8 cellular contexts compared by ENCODE assay signal in the genomic region with DNA sequence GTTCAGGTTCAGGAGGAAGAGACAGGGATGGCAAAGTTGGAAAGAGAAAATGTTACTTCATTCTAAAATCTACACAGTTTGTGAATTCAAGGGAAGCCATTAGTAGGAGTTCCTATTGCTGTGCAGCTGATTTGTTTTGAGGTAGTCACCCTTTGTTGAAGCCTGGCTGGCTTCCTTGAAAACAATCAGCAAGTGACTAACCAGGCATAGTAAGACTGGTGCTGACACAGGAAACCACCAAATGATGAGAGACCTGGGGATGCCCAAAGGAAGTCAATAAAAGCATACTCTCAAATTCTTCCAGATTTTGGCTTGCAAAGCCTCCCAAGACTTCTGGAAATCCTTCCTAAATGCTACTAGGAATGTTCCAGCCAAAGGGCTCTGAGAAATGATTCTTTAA. TPM values are rescaled to one million over a fixed set of nuclear protein-coding genes. Genes with fewer than 3 reads are reported as not detected.
A peak's percentile ranks its signal among the peaks of the same experiment; 100 is the strongest.
DNase-seq lines count a peak whose midpoint lies in the region; ATAC-seq and TF ChIP-seq lines count a peak whose summit lies in the region.

No MANE protein-coding gene starts in this region.

- POLR2A ChIA-PET in SK-N-SH (lab: Yijun Ruan, JAX), result no interaction called here

- TF ChIP-seq CTCF in SK-N-SH (IDR thresholded peaks at IDR 0.05), result no peak

- H3F3A ChIP-seq in SK-N-SH (replicated peaks; ENCODE audit: insufficient read depth), result peaks cover 7% of the 10 kb centered on the region

- H3K4me1 ChIP-seq in SK-N-SH (ENCODE audit: control insufficient read depth in 1 of 2, insufficient read depth in 2 of 2, low read depth in 1 of 2, low read length in 1 of 2), result peaks cover 0 to 4% of the 10 kb centered on the region in 2 experiments; a peak in 1 of 4 replicates

- ATAC-seq in GM18909 (IDR thresholded peaks at IDR 0.05; ENCODE audit: poor library complexity, unreplicated experiment), result peak; percentile 89
- ATAC-seq in HG02970 (IDR thresholded peaks at IDR 0.05; ENCODE audit: low FRiP score, unreplicated experiment), result peak; percentile 72
- ATAC-seq in effector memory CD8-positive, alpha-beta T cell (replicated peaks), result peak; percentile 98

- no peaks in the 10 kb centered on the region for H3K9me3 ChIP-seq in SK-N-SH

- H3K4me3 Mint-ChIP-seq in effector memory CD8-positive, alpha-beta T cell, result peak overlapping the region; percentile 67 to 72

- CTCF ChIA-PET in SK-N-SH (lab: Yijun Ruan, JAX), result no interaction called here

- TF ChIP-seq RAD21 in SK-N-SH (IDR thresholded peaks at IDR 0.05; ENCODE audit: low read length), result no peak

- H3K27me3 ChIP-seq in SK-N-SH (ENCODE audit: insufficient read depth), result no peaks in the 10 kb centered on the region

- H3K79me2 ChIP-seq in SK-N-SH (ENCODE audit: insufficient read depth), result no peaks in the 10 kb centered on the region; the same call in 1 of the 2 replicates

- H3K4me2 ChIP-seq in SK-N-SH, result 0 out of 2 replicates have a peak overlapping the region, but pooled peaks have one; percentile 16

- no peak for TF ChIP-seq EP300 in SK-N-SH (IDR thresholded peaks at IDR 0.05; ENCODE audit: borderline replicate concordance in 1 of 2, low read depth in 1 of 2, low read length in 1 of 2)

- no peaks in the 10 kb centered on the region for H3K9me3 Mint-ChIP-seq in effector memory CD8-positive, alpha-beta T cell

- peak overlapping the region in 1 of 2 experiments; percentile 29; a peak in 2 of 4 replicates for H3K27ac ChIP-seq in SK-N-SH (ENCODE audit: low read depth in 2 of 2, low read length in 1 of 2)

- H3K27me3 Mint-ChIP-seq in effector memory CD8-positive, alpha-beta T cell, result no peaks in the 10 kb centered on the region

- H4K20me1 ChIP-seq in SK-N-SH (ENCODE audit: insufficient read depth), result no peaks in the 10 kb centered on the region

- H3K9ac ChIP-seq in SK-N-SH, result no peak overlapping the region

- H3K4me1 Mint-ChIP-seq in effector memory CD8-positive, alpha-beta T cell (ENCODE audit: low read depth in 2 of 2), result peaks cover 35 to 39% of the 10 kb centered on the region in 2 donors

- H3K36me3 ChIP-seq in SK-N-SH (replicated peaks in 1 of 2; ENCODE audit: control insufficient read depth in 1 of 2, insufficient read depth in 2 of 2, low read length in 1 of 2), result no peaks in the 10 kb centered on the region

- no peak overlapping the region for H3K4me3 ChIP-seq in SK-N-SH (ENCODE audit: low read depth in 2 of 2, low read length in 1 of 2)

- no peak for DNase-seq in SK-N-SH
- DNase-seq in effector memory CD8-positive, alpha-beta T cell, result peak; percentile 41 to 50 (median 45)
- no peak for DNase-seq in cerebellar nuclear complex (lab: John Stamatoyannopoulos, UW)
- no peak for DNase-seq in OCI-M2 (lab: John Stamatoyannopoulos, UW; ENCODE audit: unreplicated experiment)
- no peak for DNase-seq in NCI-H2029 treated with DMSO at 0.1 percent for 48 hours (lab: John Stamatoyannopoulos, UW)
- DNase-seq in NAMALWA (ENCODE audit: low spot score), result no peak

- H3K9me2 ChIP-seq in SK-N-SH, result no peaks in the 10 kb centered on the region

- H3K27ac Mint-ChIP-seq in effector memory CD8-positive, alpha-beta T cell, result peak overlapping the region; percentile 94 to 95

- no peaks in the 10 kb centered on the region for H3K36me3 Mint-ChIP-seq in effector memory CD8-positive, alpha-beta T cell (ENCODE audit: insufficient read depth)

- no peak overlapping the region for H2AFZ ChIP-seq in SK-N-SH (ENCODE audit: low read depth)

TF ChIP-seq in SK-N-SH, 30 proteins besides CTCF, POLR2A, EP300 and RAD21:
- TF ChIP-seq GATA2 (CRISPR knock-in tag; IDR thresholded peaks at IDR 0.05) (no peak), EZH2phosphoT487 (IDR thresholded peaks at IDR 0.05; ENCODE audit: borderline replicate concordance, low read depth) (no peak), PBX3 (IDR thresholded peaks at IDR 0.05) (peak; percentile 52), ELF1 (IDR thresholded peaks at IDR 0.05) (no peak), NFIC (IDR thresholded peaks at IDR 0.05; ENCODE audit: borderline replicate concordance) (no peak), RFX5 (IDR thresholded peaks at IDR 0.05; ENCODE audit: low read length) (no peak), RCOR1 (IDR thresholded peaks at IDR 0.05; ENCODE audit: low read length) (no peak), SMC3 (IDR thresholded peaks at IDR 0.05; ENCODE audit: low read depth, low read length) (no peak), TCF12 (IDR thresholded peaks at IDR 0.05) (peak; percentile 36; the same call in 1 of the 2 replicates), RXRA (IDR thresholded peaks at IDR 0.05; ENCODE audit: borderline replicate concordance, low read depth) (no peak), TEAD4 (IDR thresholded peaks at IDR 0.05; ENCODE audit: borderline replicate concordance, insufficient read depth) (no peak), JUND (IDR thresholded peaks at IDR 0.05) (no peak)
- TF ChIP-seq, protein P1, sequence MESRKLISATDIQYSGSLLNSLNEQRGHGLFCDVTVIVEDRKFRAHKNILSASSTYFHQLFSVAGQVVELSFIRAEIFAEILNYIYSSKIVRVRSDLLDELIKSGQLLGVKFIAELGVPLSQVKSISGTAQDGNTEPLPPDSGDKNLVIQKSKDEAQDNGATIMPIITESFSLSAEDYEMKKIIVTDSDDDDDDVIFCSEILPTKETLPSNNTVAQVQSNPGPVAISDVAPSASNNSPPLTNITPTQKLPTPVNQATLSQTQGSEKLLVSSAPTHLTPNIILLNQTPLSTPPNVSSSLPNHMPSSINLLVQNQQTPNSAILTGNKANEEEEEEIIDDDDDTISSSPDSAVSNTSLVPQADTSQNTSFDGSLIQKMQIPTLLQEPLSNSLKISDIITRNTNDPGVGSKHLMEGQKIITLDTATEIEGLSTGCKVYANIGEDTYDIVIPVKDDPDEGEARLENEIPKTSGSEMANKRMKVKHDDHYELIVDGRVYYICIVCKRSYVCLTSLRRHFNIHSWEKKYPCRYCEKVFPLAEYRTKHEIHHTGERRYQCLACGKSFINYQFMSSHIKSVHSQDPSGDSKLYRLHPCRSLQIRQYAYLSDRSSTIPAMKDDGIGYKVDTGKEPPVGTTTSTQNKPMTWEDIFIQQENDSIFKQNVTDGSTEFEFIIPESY (IDR thresholded peaks at IDR 0.05; ENCODE audit: borderline replicate concordance, low read depth), result no peak
- TF ChIP-seq, protein P2, sequence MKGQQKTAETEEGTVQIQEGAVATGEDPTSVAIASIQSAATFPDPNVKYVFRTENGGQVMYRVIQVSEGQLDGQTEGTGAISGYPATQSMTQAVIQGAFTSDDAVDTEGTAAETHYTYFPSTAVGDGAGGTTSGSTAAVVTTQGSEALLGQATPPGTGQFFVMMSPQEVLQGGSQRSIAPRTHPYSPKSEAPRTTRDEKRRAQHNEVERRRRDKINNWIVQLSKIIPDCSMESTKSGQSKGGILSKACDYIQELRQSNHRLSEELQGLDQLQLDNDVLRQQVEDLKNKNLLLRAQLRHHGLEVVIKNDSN (IDR thresholded peaks at IDR 0.05; ENCODE audit: borderline replicate concordance, low read depth), result no peak

RNA-seq across cellular contexts. Expression of gene PRDM8, which starts 23.9 kb away (rescaled TPM):
- 3.5 and 3.7 TPM in 2 replicates for polyA plus RNA-seq in SK-N-SH (2012; rRNA removed)
- 2.3 and 2.6 TPM in 2 replicates for polyA plus RNA-seq in SK-N-SH (2012; cell fraction: cytosol; rRNA removed)
- polyA plus RNA-seq in SK-N-SH (2012; cell fraction: nucleus; rRNA removed), result 10.2 and 11.7 TPM in 2 replicates

Comparison
In these comparisons a context has a peak if more than half of its experiments do, and no peak if none do; other contexts are left out.
1. DNase-seq: peak in effector memory CD8-positive, alpha-beta T cell (3 of 3); none in SK-N-SH (single experiment), cerebellar nuclear complex (0 of 2), OCI-M2 (single experiment), NCI-H2029 treated with DMSO at 0.1 percent for 48 hours (single experiment) and NAMALWA (single experiment).
2. Peak in every context shown above with its lines, with median percentiles within 50 percentile points of each other: ATAC-seq.